14 cellular contexts compared by ENCODE assay signal in genomic region chr12:103571286-103571685, GRCh38. TPM values are rescaled to one million over a fixed set of nuclear protein-coding genes. Genes with fewer than 3 reads are reported as not detected.
DNase-seq lines count a peak whose midpoint lies in the region; ATAC-seq and TF ChIP-seq lines count a peak whose summit lies in the region.
"Had no signal": no experiment of that assay in that cellular context is flagged by ENCODE, and none has a peak within 500 bp of the region (broad histone marks: within the 10 kb centered on the region; RNA-seq: fewer than 3 reads in every experiment).

No MANE protein-coding gene starts in this region.

- H3K4me3 ChIP-seq in Peyer's patch (no peak overlapping the region), hepatocyte (no peak overlapping the region)

- peak; percentile 33 for DNase-seq in HuH-7 (ENCODE audit: low spot score)
- peak in 2 of 3 donors; percentile 50 to 57 for DNase-seq in Peyer's patch
- DNase-seq in hepatocyte (ENCODE audit: low spot score): peak; percentile 70
- DNase-seq in posterior vena cava (ENCODE audit: low spot score): peak; percentile 74
- DNase-seq in ACHN: no peak
- DNase-seq in T1000 (lab: John Stamatoyannopoulos, UW): no peak
- no peak for DNase-seq in OCI-M1 (lab: John Stamatoyannopoulos, UW)
- DNase-seq: activated CD8-positive, alpha-beta memory T cell treated with anti-CD3 and anti-CD28 coated beads, Interleukin-2, amount 50 U/mL, for 48 hours; effector memory CD4-positive, alpha-beta T cell; RPMI8226 had no signal

- in situ Hi-C loops in ACHN (cut with HindIII; ENCODE audit: low pct_ligation_motif_present, low pct_unique_long_range_greater_than_20kb, low sequenced_read_pairs): no loop called here

- peak overlapping the region; percentile 47 for H2AFZ ChIP-seq in hepatocyte

- H4K20me1 ChIP-seq in hepatocyte (ENCODE audit: insufficient read depth, poor library complexity, severe bottlenecking): no peaks in the 10 kb centered on the region

- intact Hi-C loops in posterior vena cava (cut with DNase I): no loop called here

- H3K4me2 ChIP-seq in hepatocyte: peak overlapping the region; percentile 67

- no peaks in the 10 kb centered on the region for H3K4me1 ChIP-seq in Peyer's patch
- H3K4me1 ChIP-seq in hepatocyte (ENCODE audit: insufficient read depth): no peaks in the 10 kb centered on the region

- H3K27me3 ChIP-seq in Peyer's patch (no peaks in the 10 kb centered on the region), hepatocyte (no peaks in the 10 kb centered on the region)

- H3K27ac ChIP-seq in Peyer's patch: no peak overlapping the region
- H3K27ac ChIP-seq in hepatocyte: peak overlapping the region; percentile 58

- H3K36me3 ChIP-seq in Peyer's patch (no peaks in the 10 kb centered on the region), hepatocyte (replicated peaks; ENCODE audit: insufficient read depth, low read depth) (no peaks in the 10 kb centered on the region)

- peaks cover 0 to under 1% (median 0%) of the 10 kb centered on the region in 4 donors for H3K9me3 ChIP-seq in Peyer's patch
- H3K9me3 ChIP-seq in hepatocyte (ENCODE audit: low read depth): no peaks in the 10 kb centered on the region

- peak in 1 of 6 experiments; percentile 18 for TF ChIP-seq CTCF in Peyer's patch (IDR thresholded peaks at IDR 0.05)
- TF ChIP-seq CTCF in hepatocyte (IDR thresholded peaks at IDR 0.05; ENCODE audit: poor library complexity): peak; percentile 14

- no peaks in the 10 kb centered on the region for H3K79me2 ChIP-seq in hepatocyte

- 11% methylated on average over 18 of the region's 18 CpGs for WGBS in hepatocyte (ENCODE audit: low lambda C conversion rate, missing lambda C conversion rate)

- ATAC-seq in HG03196 (IDR thresholded peaks at IDR 0.05; ENCODE audit: unreplicated experiment): no peak
- ATAC-seq: natural killer cell treated with Interleukin-12 subunit alpha and Interleukin-12 subunit beta and Interleukin-15 and Interleukin-18, amount 100 ng/mL, for 72 hours; stimulated activated memory B cell treated with anti-CD40 and anti-IgM and Interleukin-4, amounts not matched to agents 10 μg/mL and 1 μg/mL and 100 μg/mL, for 72 hours had no signal

- no peak for TF ChIP-seq POLR2A in Peyer's patch (IDR thresholded peaks at IDR 0.05)

- no peaks in the 10 kb centered on the region for H3K9me2 ChIP-seq in hepatocyte (replicated peaks; ENCODE audit: insufficient read depth)

RNA-seq across cellular contexts. Expression of gene STAB2, which starts 15.8 kb away (rescaled TPM):
- under 1 TPM; 0.53 to 0.83 (median 0.69) TPM for total RNA-seq in Peyer's patch
- 0.08 TPM in 1 of 2 replicates, not detected in the other for total RNA-seq in hepatocyte
- 0.26 TPM in 1 of 2 replicates, not detected in the other for polyA plus RNA-seq in hepatocyte
- total RNA-seq in posterior vena cava: 1 to 10 TPM in 1 of 2 donors, under 1 TPM in 1; 0.46 to 1.2 TPM
- total RNA-seq: Daoy; natural killer cell treated with Interleukin-12 subunit alpha and Interleukin-12 subunit beta and Interleukin-15 and Interleukin-18, amount 100 ng/mL, for 72 hours had no signal

Comparison
In these comparisons a context has a peak if more than half of its experiments do, and no peak if none do; other contexts are left out.
1. DNase-seq: peak in HuH-7 (single experiment), Peyer's patch (2 of 3), hepatocyte (single experiment) and posterior vena cava (single experiment); none in ACHN (single experiment), T1000 (single experiment) and OCI-M1 (single experiment).